ENCODE assay signal across 10 cellular contexts in the genomic region with DNA sequence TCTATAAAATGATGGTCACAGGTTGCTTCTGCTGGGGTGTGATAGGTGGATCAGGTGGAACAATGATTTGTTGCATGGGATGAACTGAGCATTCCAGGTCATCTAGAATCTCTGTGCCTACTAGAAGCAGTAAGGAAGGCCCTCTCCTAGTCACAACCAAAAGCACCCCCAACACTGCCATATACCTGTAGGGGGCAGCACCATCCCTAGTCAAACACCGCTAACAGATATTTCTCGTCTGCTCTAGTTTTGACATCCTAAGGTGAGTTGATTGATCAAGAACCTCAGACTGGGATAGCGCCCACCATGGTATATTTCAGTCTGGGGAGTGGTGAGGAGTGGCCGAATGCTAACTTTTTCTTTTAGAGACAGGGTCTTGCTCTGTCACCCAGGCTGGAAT.
DNase-seq lines count a peak whose midpoint lies in the region; ATAC-seq, FAIRE-seq and TF ChIP-seq lines count a peak whose summit lies in the region.
"Had no signal": no experiment of that assay in that cellular context is flagged by ENCODE, and none has a peak within 500 bp of the region (broad histone marks: within the 10 kb centered on the region; RNA-seq: fewer than 3 reads in every experiment).

No MANE protein-coding gene starts in this region.

- TF ChIP-seq CTCF in upper lobe of right lung (IDR thresholded peaks at IDR 0.05): peak; percentile 39

- H3K4me3 Mint-ChIP-seq in activated T-cell treated with anti-CD3 and anti-CD28 coated beads, Interleukin-2, amount 50 U/mL, for 24 hours: no peak overlapping the region

- H3K4ac ChIP-seq in neuronal stem cell (ENCODE audit: low read length): no peak overlapping the region

- peaks cover 16% of the 10 kb centered on the region for H3K4me1 Mint-ChIP-seq in activated T-cell treated with anti-CD3 and anti-CD28 coated beads, Interleukin-2, amount 50 U/mL, for 24 hours (ENCODE audit: low read depth)

- H2AK5ac ChIP-seq in neuronal stem cell (ENCODE audit: low read depth, low read length): no peak overlapping the region

- intact Hi-C loops in upper lobe of right lung (cut with DNase I): no loop called here

- H2BK12ac ChIP-seq in neuronal stem cell (ENCODE audit: low read length): no peak overlapping the region

- H2AFZ ChIP-seq in neuronal stem cell (ENCODE audit: low read length): no peak overlapping the region

- no peak overlapping the region for H3K4me2 ChIP-seq in neuronal stem cell (ENCODE audit: insufficient read depth, low read length, poor library complexity, severe bottlenecking)
- H3K4me2 ChIP-seq: BLaER1 had no signal

- WGBS in neuronal stem cell (ENCODE audit: extremely low coverage in 2 of 2, insufficient read length in 2 of 2, insufficient replicate concordance in 1 of 2), 2 donors: no CpG with 5 or more reads among the region's 4 CpGs

- H3K27me3 ChIP-seq in upper lobe of right lung (no peaks in the 10 kb centered on the region), neuronal stem cell (ENCODE audit: control insufficient read depth in 3 of 3, insufficient read depth in 3 of 3, low read depth in 1 of 3, low read length in 3 of 3) (peaks cover 0 to 6% (median 0%) of the 10 kb centered on the region in 3 experiments)

- ATAC-seq in upper lobe of right lung: peak; percentile 77

- no peak overlapping the region for H2BK120ac ChIP-seq in neuronal stem cell (ENCODE audit: low read depth, low read length)

- no peak overlapping the region for H3K18ac ChIP-seq in neuronal stem cell (ENCODE audit: low read length)

- no peak overlapping the region for H3K9ac ChIP-seq in neuronal stem cell (ENCODE audit: low read depth, low read length, poor library complexity)
- H3K9ac ChIP-seq: BLaER1 had no signal

- no peak overlapping the region for H4K91ac ChIP-seq in neuronal stem cell (ENCODE audit: low read depth, low read length, poor library complexity)

- no peaks in the 10 kb centered on the region for H3K36me3 Mint-ChIP-seq in activated T-cell treated with anti-CD3 and anti-CD28 coated beads, Interleukin-2, amount 50 U/mL, for 24 hours (ENCODE audit: low read depth)

- no peak overlapping the region for H3K27ac Mint-ChIP-seq in activated T-cell treated with anti-CD3 and anti-CD28 coated beads, Interleukin-2, amount 50 U/mL, for 24 hours

- H3K27ac ChIP-seq in upper lobe of right lung (no peak overlapping the region), neuronal stem cell (replicated peaks; ENCODE audit: low read length) (no peak overlapping the region)
- H3K27ac ChIP-seq: BLaER1 had no signal

- H3K23ac ChIP-seq in neuronal stem cell (ENCODE audit: low read depth, low read length, poor library complexity): no peak overlapping the region

- H2BK15ac ChIP-seq in neuronal stem cell (ENCODE audit: low read length): no peak overlapping the region

- no peaks in the 10 kb centered on the region for H3K9me3 Mint-ChIP-seq in activated T-cell treated with anti-CD3 and anti-CD28 coated beads, Interleukin-2, amount 50 U/mL, for 24 hours

- FAIRE-seq in urothelium cell line (lab: Jason Lieb, UNC): no peak
- FAIRE-seq: TTC549 had no signal

- peaks cover 44% of the 10 kb centered on the region for H3K27me3 Mint-ChIP-seq in activated T-cell treated with anti-CD3 and anti-CD28 coated beads, Interleukin-2, amount 50 U/mL, for 24 hours

- H4K8ac ChIP-seq in neuronal stem cell (ENCODE audit: low read depth, low read length): no peak overlapping the region

- H3K14ac ChIP-seq in neuronal stem cell (ENCODE audit: low read length): no peak overlapping the region

- H2BK5ac ChIP-seq in neuronal stem cell (ENCODE audit: low read length): no peak overlapping the region

- H3K36me3 ChIP-seq in upper lobe of right lung (no peaks in the 10 kb centered on the region), neuronal stem cell (replicated peaks in 1 of 2; ENCODE audit: control insufficient read depth in 2 of 2, insufficient read depth in 2 of 2, low read length in 2 of 2) (no peaks in the 10 kb centered on the region)
- H3K36me3 ChIP-seq: BLaER1 had no signal

- no peaks in the 10 kb centered on the region for H3K79me1 ChIP-seq in neuronal stem cell (ENCODE audit: low read depth, low read length)

- H3K4me1 ChIP-seq in upper lobe of right lung (no peaks in the 10 kb centered on the region), neuronal stem cell (ENCODE audit: control insufficient read depth in 2 of 2, insufficient read depth in 1 of 2, low read depth in 1 of 2, low read length in 2 of 2) (peaks cover 8 to 16% of the 10 kb centered on the region in 2 donors)

- H3K9me3 ChIP-seq in upper lobe of right lung (no peaks in the 10 kb centered on the region), neuronal stem cell (replicated peaks in 1 of 2; ENCODE audit: control insufficient read depth in 2 of 2, insufficient read depth in 1 of 2, low read depth in 1 of 2, low read length in 2 of 2) (peaks cover 0 to 2% of the 10 kb centered on the region in 2 donors)
- H3K9me3 ChIP-seq: BLaER1 had no signal

- DNase-seq in NCI-H1092 treated with DMSO at 0.1 percent for 48 hours (lab: John Stamatoyannopoulos, UW): peak; percentile 4
- no peak for DNase-seq in NCI-H1092 (lab: John Stamatoyannopoulos, UW)
- DNase-seq in HT1080 (ENCODE audit: low read depth): peak; percentile 18
- DNase-seq in activated T-cell treated with anti-CD3 and anti-CD28 coated beads, Interleukin-2, amount 50 U/mL, for 24 hours: peak; percentile 50
- peak; percentile 54 for DNase-seq in kidney tubule cell (ENCODE audit: low spot score)
- no peak for DNase-seq in upper lobe of right lung
- no peak for DNase-seq in neuronal stem cell (ENCODE audit: low spot score)
- DNase-seq in urothelium cell line (ENCODE audit: low spot score): no peak

- H3K4me3 ChIP-seq in upper lobe of right lung (no peak overlapping the region), neuronal stem cell (ENCODE audit: low read length in 2 of 2) (no peak overlapping the region)
- H3K4me3 ChIP-seq: BLaER1 had no signal

Comparison
In these comparisons a context has a peak if more than half of its experiments do, and no peak if none do; other contexts are left out.
1. DNase-seq: peak in NCI-H1092 treated with DMSO at 0.1 percent for 48 hours (single experiment), HT1080 (single experiment), activated T-cell treated with anti-CD3 and anti-CD28 coated beads, Interleukin-2, amount 50 U/mL, for 24 hours (single experiment) and kidney tubule cell (single experiment); none in NCI-H1092 (single experiment), upper lobe of right lung (single experiment), neuronal stem cell (single experiment) and urothelium cell line (single experiment).